ENCODE assay signal across 31 cellular contexts in the genomic region with DNA sequence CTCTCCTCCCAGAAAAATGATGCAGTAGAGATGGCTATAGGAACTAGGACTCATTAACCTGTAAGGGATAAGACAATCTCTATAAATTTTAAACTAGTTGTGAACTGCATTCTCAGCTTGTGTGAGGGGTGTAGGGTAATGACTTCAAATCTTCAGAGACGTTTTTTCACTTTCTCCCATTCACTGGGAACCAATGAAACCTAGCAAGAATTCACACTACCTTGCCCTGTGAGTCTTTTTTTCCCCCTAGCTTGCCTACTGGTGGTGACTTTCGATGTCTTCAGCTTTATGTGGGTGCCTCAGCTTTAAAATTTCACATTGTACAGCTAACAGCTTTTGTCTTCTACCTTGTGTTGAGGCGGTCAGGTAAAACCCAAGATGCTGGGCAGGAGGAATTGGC.
"Had no signal": no experiment of that assay in that cellular context is flagged by ENCODE, and none has a peak within 500 bp of the region (broad histone marks: within the 10 kb centered on the region; RNA-seq: fewer than 3 reads in every experiment).

No MANE protein-coding gene starts in this region.

- DNase-seq: activated B cell treated with CpG ODN at 0.5 μM for 24 hours; activated CD4-positive, alpha-beta memory T cell treated with anti-CD3 and anti-CD28 coated beads, Interleukin-2, amount 10 ng/mL, durations not matched to agents 7 days and 5 days; activated CD4-positive, alpha-beta T cell treated with anti-CD3 and anti-CD28 coated beads for 4 hours; activated CD4-positive, alpha-beta T cell treated with anti-CD3 and anti-CD28 coated beads, Interleukin-2, amount 10 ng/mL, durations not matched to agents 24 days and 14 days; activated CD4-positive, alpha-beta T cell treated with anti-CD3 and anti-CD28 coated beads, Interleukin-2, amount 50 U/mL, for 1 hour; activated CD4-positive, alpha-beta T cell treated with anti-CD3 and anti-CD28 coated beads, Interleukin-2, amount 50 U/mL, for 48 hours; activated CD4-positive, CD25-positive, alpha-beta regulatory T cell treated with anti-CD3 and anti-CD28 coated beads, Interleukin-2, amount 50 U/mL, for 72 hours; activated CD8-positive, alpha-beta memory T cell treated with anti-CD3 and anti-CD28 coated beads for 24 hours; activated CD8-positive, alpha-beta memory T cell treated with anti-CD3 and anti-CD28 coated beads, Interleukin-2, amount 10 ng/mL, durations not matched to agents 7 days and 5 days; activated CD8-positive, alpha-beta memory T cell treated with anti-CD3 and anti-CD28 coated beads, Interleukin-2, amount 50 U/mL, for 48 hours; activated CD8-positive, alpha-beta T cell treated with anti-CD3 and anti-CD28 coated beads, Interleukin-2, amount 10 ng/mL, durations not matched to agents 7 days and 5 days; activated effector memory CD4-positive, alpha-beta T cell treated with anti-CD3 and anti-CD28 coated beads, Interleukin-2, amount 50 U/mL, for 16 hours; activated gamma-delta T cell treated with Interleukin-2 at 50 U/mL for 16 hours; activated naive CD4-positive, alpha-beta T cell; activated naive CD4-positive, alpha-beta T cell treated with anti-CD3 and anti-CD28 coated beads for 36 hours; activated naive CD8-positive, alpha-beta T cell treated with anti-CD3 and anti-CD28 coated beads for 36 hours; activated T-cell treated with anti-CD3 and anti-CD28 coated beads, Interleukin-2, amount 50 U/mL, for 4 hours; activated T-cell treated with anti-CD3 and anti-CD28 coated beads, Interleukin-2, amount 50 U/mL, for 72 hours; adrenal gland; amniotic stem cell; aorta; body of pancreas; brain microvascular endothelial cell; central memory CD4-positive, alpha-beta T cell; T-helper 2 cell; T-helper 9 cell had no signal

- H3K27ac Mint-ChIP-seq: activated B cell treated with CpG ODN at 0.5 μM for 24 hours; activated CD4-positive, alpha-beta memory T cell treated with anti-CD3 and anti-CD28 coated beads, Interleukin-2, amount 10 ng/mL, durations not matched to agents 7 days and 5 days; activated CD4-positive, alpha-beta T cell treated with anti-CD3 and anti-CD28 coated beads, Interleukin-2, amount 10 ng/mL, durations not matched to agents 24 days and 14 days; activated CD8-positive, alpha-beta memory T cell treated with anti-CD3 and anti-CD28 coated beads, Interleukin-2, amount 10 ng/mL, durations not matched to agents 7 days and 5 days; activated CD8-positive, alpha-beta T cell treated with anti-CD3 and anti-CD28 coated beads, Interleukin-2, amount 10 ng/mL, durations not matched to agents 7 days and 5 days; activated naive CD4-positive, alpha-beta T cell treated with anti-CD3 and anti-CD28 coated beads for 36 hours; activated naive CD4-positive, alpha-beta T cell treated with anti-CD3 and anti-CD28 coated beads, Interleukin-2, amount 50 U/mL, for 72 hours; activated naive CD8-positive, alpha-beta T cell treated with anti-CD3 and anti-CD28 coated beads for 36 hours; activated T-cell treated with anti-CD3 and anti-CD28 coated beads, Interleukin-2, amount 50 U/mL, for 72 hours; activated T-helper 1 cell treated with anti-CD3 and anti-CD28 coated beads, Interleukin-12 subunit alpha, Interleukin-12 subunit beta, Interleukin-2, Interleukin-4 antibody, amounts not matched to agents 30 ng/mL and 10 ng/mL and 1 ng/mL, durations not matched to agents 14 hours and 24 hours and 36 hours; activated T-helper 17 cell treated with anti-CD3 and anti-CD28 coated beads, Interleukin-2, amount 50 U/mL, for 72 hours; T-helper 1 cell treated with Interleukin-12 subunit alpha and Interleukin-12 subunit beta and Interleukin-4 antibody, amounts not matched to agents 30 μg/mL and 1 μg/mL, for 36 hours; T-helper 2 cell treated with Interferon-gamma antibody and Interleukin-4, amounts not matched to agents 5 μg/mL and 100 μg/mL, for 36 hours had no signal

- H3K36me3 Mint-ChIP-seq: activated CD8-positive, alpha-beta memory T cell treated with anti-CD3 and anti-CD28 coated beads, Interleukin-2, amount 10 ng/mL, durations not matched to agents 7 days and 5 days; activated naive CD4-positive, alpha-beta T cell treated with anti-CD3 and anti-CD28 coated beads, Interleukin-2, amount 50 U/mL, for 72 hours; activated naive CD8-positive, alpha-beta T cell treated with anti-CD3 and anti-CD28 coated beads for 36 hours had no signal

- H3K4me1 Mint-ChIP-seq: activated B cell treated with CpG ODN at 0.5 μM for 24 hours; activated CD4-positive, alpha-beta memory T cell treated with anti-CD3 and anti-CD28 coated beads, Interleukin-2, amount 10 ng/mL, durations not matched to agents 7 days and 5 days; activated CD4-positive, alpha-beta T cell treated with anti-CD3 and anti-CD28 coated beads, Interleukin-2, amount 10 ng/mL, durations not matched to agents 24 days and 14 days; activated CD8-positive, alpha-beta memory T cell treated with anti-CD3 and anti-CD28 coated beads, Interleukin-2, amount 10 ng/mL, durations not matched to agents 7 days and 5 days; activated naive CD8-positive, alpha-beta T cell treated with anti-CD3 and anti-CD28 coated beads for 36 hours; activated T-helper 17 cell treated with anti-CD3 and anti-CD28 coated beads, Interleukin-2, amount 50 U/mL, for 72 hours had no signal

- H3K27me3 Mint-ChIP-seq: activated B cell treated with CpG ODN at 0.5 μM for 24 hours; activated CD4-positive, alpha-beta memory T cell treated with anti-CD3 and anti-CD28 coated beads, Interleukin-2, amount 10 ng/mL, durations not matched to agents 7 days and 5 days; activated CD4-positive, alpha-beta T cell treated with anti-CD3 and anti-CD28 coated beads, Interleukin-2, amount 10 ng/mL, durations not matched to agents 24 days and 14 days; activated CD8-positive, alpha-beta memory T cell treated with anti-CD3 and anti-CD28 coated beads, Interleukin-2, amount 10 ng/mL, durations not matched to agents 7 days and 5 days; activated naive CD8-positive, alpha-beta T cell treated with anti-CD3 and anti-CD28 coated beads for 36 hours; activated T-helper 17 cell treated with anti-CD3 and anti-CD28 coated beads, Interleukin-2, amount 50 U/mL, for 72 hours had no signal

- H3K9me3 Mint-ChIP-seq: activated B cell treated with CpG ODN at 0.5 μM for 24 hours; activated CD4-positive, alpha-beta memory T cell treated with anti-CD3 and anti-CD28 coated beads, Interleukin-2, amount 10 ng/mL, durations not matched to agents 7 days and 5 days; activated CD4-positive, alpha-beta T cell treated with anti-CD3 and anti-CD28 coated beads, Interleukin-2, amount 10 ng/mL, durations not matched to agents 24 days and 14 days; activated T-cell treated with anti-CD3 and anti-CD28 coated beads, Interleukin-2, amount 50 U/mL, for 4 hours; activated T-helper 1 cell treated with anti-CD3 and anti-CD28 coated beads, Interleukin-12 subunit alpha, Interleukin-12 subunit beta, Interleukin-2, Interleukin-4 antibody, amounts not matched to agents 30 ng/mL and 10 ng/mL and 1 ng/mL, durations not matched to agents 14 hours and 24 hours and 36 hours; activated T-helper 17 cell treated with anti-CD3 and anti-CD28 coated beads, Interleukin-2, amount 50 U/mL, for 72 hours had no signal

- ATAC-seq: activated CD8-positive, alpha-beta memory T cell treated with anti-CD3 and anti-CD28 coated beads, Interleukin-2, amount 10 ng/mL, durations not matched to agents 7 days and 5 days; activated CD8-positive, alpha-beta T cell treated with anti-CD3 and anti-CD28 coated beads, Interleukin-2, amount 10 ng/mL, durations not matched to agents 7 days and 5 days; activated naive CD4-positive, alpha-beta T cell treated with anti-CD3 and anti-CD28 coated beads, Interleukin-2, amount 50 U/mL, for 72 hours; activated T-cell treated with anti-CD3 and anti-CD28 coated beads, Interleukin-2, amount 50 U/mL, for 4 hours; activated T-cell treated with anti-CD3 and anti-CD28 coated beads, Interleukin-2, amount 50 U/mL, for 72 hours; activated T-helper 17 cell treated with anti-CD3 and anti-CD28 coated beads, Interleukin-2, amount 50 U/mL, for 72 hours; body of pancreas had no signal

- H3K4me3 Mint-ChIP-seq: activated B cell treated with CpG ODN at 0.5 μM for 24 hours; activated CD4-positive, alpha-beta memory T cell treated with anti-CD3 and anti-CD28 coated beads, Interleukin-2, amount 10 ng/mL, durations not matched to agents 7 days and 5 days; activated CD4-positive, alpha-beta T cell treated with anti-CD3 and anti-CD28 coated beads, Interleukin-2, amount 10 ng/mL, durations not matched to agents 24 days and 14 days; activated CD8-positive, alpha-beta memory T cell treated with anti-CD3 and anti-CD28 coated beads, Interleukin-2, amount 10 ng/mL, durations not matched to agents 7 days and 5 days; activated CD8-positive, alpha-beta T cell treated with anti-CD3 and anti-CD28 coated beads, Interleukin-2, amount 10 ng/mL, durations not matched to agents 7 days and 5 days; activated naive CD4-positive, alpha-beta T cell treated with anti-CD3 and anti-CD28 coated beads for 36 hours; activated naive CD8-positive, alpha-beta T cell treated with anti-CD3 and anti-CD28 coated beads for 36 hours; activated T-cell treated with anti-CD3 and anti-CD28 coated beads, Interleukin-2, amount 50 U/mL, for 4 hours; activated T-cell treated with anti-CD3 and anti-CD28 coated beads, Interleukin-2, amount 50 U/mL, for 72 hours; activated T-helper 1 cell treated with anti-CD3 and anti-CD28 coated beads, Interleukin-12 subunit alpha, Interleukin-12 subunit beta, Interleukin-2, Interleukin-4 antibody, amounts not matched to agents 30 ng/mL and 10 ng/mL and 1 ng/mL, durations not matched to agents 14 hours and 24 hours and 36 hours; activated T-helper 17 cell treated with anti-CD3 and anti-CD28 coated beads, Interleukin-2, amount 50 U/mL, for 72 hours; T-helper 1 cell treated with Interleukin-12 subunit alpha and Interleukin-12 subunit beta and Interleukin-4 antibody, amounts not matched to agents 30 μg/mL and 1 μg/mL, for 36 hours; T-helper 2 cell treated with Interferon-gamma antibody and Interleukin-4, amounts not matched to agents 5 μg/mL and 100 μg/mL, for 36 hours had no signal
